ENCODE assay signal across 8 cellular contexts in genomic region chr18:74896390-74896991, GRCh38.
DNase-seq lines count a peak whose midpoint lies in the region; ATAC-seq and TF ChIP-seq lines count a peak whose summit lies in the region.

No MANE protein-coding gene starts in this region.

- H3K4me1 ChIP-seq in heart left ventricle, result peaks cover 0 to 20% (median 0%) of the 10 kb centered on the region in 12 donors
- peaks cover 0 to 8% (median 0%) of the 10 kb centered on the region in 6 donors for H3K4me1 ChIP-seq in spleen

- intact Hi-C loops in heart left ventricle (cut with DNase I) (loop anchor here in 4 of 10 donors (1.0 to 10.0 kb wide), 6 partner anchors 242 to 583 kb away; no protein-coding TSS in a partner anchor), spleen (cut with DNase I; ENCODE audit: low total_unique reads) (no loop called here)

- H3K36me3 ChIP-seq in heart left ventricle (no peaks in the 10 kb centered on the region), spleen (peaks cover 0 to 24% (median 0%) of the 10 kb centered on the region in 6 donors)

- H3K9me3 ChIP-seq in heart left ventricle, result no peaks in the 10 kb centered on the region
- no peaks in the 10 kb centered on the region for H3K9me3 ChIP-seq in spleen

- 31 to 43% (median 42%) methylated on average over 4 of the region's 4 CpGs for WGBS in heart left ventricle, 4 donors
- WGBS in spleen, 5 donors, result 65 to 88% (median 70%) methylated on average over 4 of the region's 4 CpGs

- no peak for DNase-seq in activated CD4-positive, CD25-positive, alpha-beta regulatory T cell (lab: John Stamatoyannopoulos, UW)
- peak; percentile 20 for DNase-seq in NCI-H2171 treated with DMSO at 0.1 percent for 48 hours (lab: John Stamatoyannopoulos, UW)
- peak; percentile 1 for DNase-seq in activated CD8-positive, alpha-beta memory T cell treated with anti-CD3 and anti-CD28 coated beads, Interleukin-2, amount 50 U/mL, for 1 hour (ENCODE audit: extremely low read depth)
- peak in 4 of 5 donors; percentile 20 to 37 (median 26) for DNase-seq in heart left ventricle
- DNase-seq in spleen, result no peak
- no peak for DNase-seq in coronary artery (ENCODE audit: low spot score)

- no peak overlapping the region for H3K4me3 ChIP-seq in heart left ventricle
- no peak overlapping the region for H3K4me3 ChIP-seq in spleen
- no peak overlapping the region for H3K4me3 ChIP-seq in coronary artery

- H3K27ac ChIP-seq in heart left ventricle (no peak overlapping the region), spleen (no peak overlapping the region), coronary artery (no peak overlapping the region)

- peak; percentile 31 to 56 (median 48) for TF ChIP-seq CTCF in heart left ventricle (IDR thresholded peaks at IDR 0.05)
- peak in 6 of 11 experiments; percentile 31 to 50 (median 44) for TF ChIP-seq CTCF in spleen (IDR thresholded peaks at IDR 0.05 in 8 of 11, conservative IDR thresholded peaks at IDR 0.05 in 3 of 11)
- TF ChIP-seq CTCF in coronary artery (IDR thresholded peaks at IDR 0.05), result no peak

- H3K27me3 ChIP-seq in heart left ventricle (no peaks in the 10 kb centered on the region), spleen (replicated peaks in 1 of 7) (no peaks in the 10 kb centered on the region)

- ATAC-seq in activated CD4-positive, CD25-positive, alpha-beta regulatory T cell treated with anti-CD3 and anti-CD28 coated beads, Interleukin-2, amount 50 U/mL, for 24 hours, result peak; percentile 38 to 60
- ATAC-seq in HG02885 (IDR thresholded peaks at IDR 0.05; ENCODE audit: poor library complexity, unreplicated experiment) (peak; percentile 83), heart left ventricle (peak; percentile 78 to 82 (median 80))

- TF ChIP-seq POLR2A in heart left ventricle (IDR thresholded peaks at IDR 0.05) (no peak), spleen (IDR thresholded peaks at IDR 0.05) (no peak)

Comparison
In these comparisons a context has a peak if more than half of its experiments do, and no peak if none do; other contexts are left out.
1. DNase-seq: peak in NCI-H2171 treated with DMSO at 0.1 percent for 48 hours (single experiment), activated CD8-positive, alpha-beta memory T cell treated with anti-CD3 and anti-CD28 coated beads, Interleukin-2, amount 50 U/mL, for 1 hour (single experiment) and heart left ventricle (4 of 5); none in activated CD4-positive, CD25-positive, alpha-beta regulatory T cell (0 of 4), spleen (single experiment) and coronary artery (single experiment).
2. Peak in every context shown above with its lines, with median percentiles within 50 percentile points of each other: ATAC-seq.